1 cellular context compared by ENCODE assay signal in genomic region chr6:52724406-52725121, GRCh38.
TF ChIP-seq lines count a peak whose summit lies in the region.

No MANE protein-coding gene starts in this region.

TF ChIP-seq in HepG2, 621 proteins besides CTCF, POLR2A, EP300 and RAD21 (continued from another document and continues in another):
- peak; percentile 57 for TF ChIP-seq ELF3 (CRISPR knock-in tag; IDR thresholded peaks at IDR 0.05)
- TF ChIP-seq ZKSCAN1 (IDR thresholded peaks at IDR 0.05; ENCODE audit: low read length), result 0 out of 2 replicates have a peak, but pooled peaks have one; percentile 63
- no peak for TF ChIP-seq ATRX (CRISPR knock-in tag; IDR thresholded peaks at IDR 0.05; ENCODE audit: borderline replicate concordance)
- TF ChIP-seq TRIM24 (CRISPR knock-in tag; IDR thresholded peaks at IDR 0.05), result no peak
- TF ChIP-seq, protein P1, sequence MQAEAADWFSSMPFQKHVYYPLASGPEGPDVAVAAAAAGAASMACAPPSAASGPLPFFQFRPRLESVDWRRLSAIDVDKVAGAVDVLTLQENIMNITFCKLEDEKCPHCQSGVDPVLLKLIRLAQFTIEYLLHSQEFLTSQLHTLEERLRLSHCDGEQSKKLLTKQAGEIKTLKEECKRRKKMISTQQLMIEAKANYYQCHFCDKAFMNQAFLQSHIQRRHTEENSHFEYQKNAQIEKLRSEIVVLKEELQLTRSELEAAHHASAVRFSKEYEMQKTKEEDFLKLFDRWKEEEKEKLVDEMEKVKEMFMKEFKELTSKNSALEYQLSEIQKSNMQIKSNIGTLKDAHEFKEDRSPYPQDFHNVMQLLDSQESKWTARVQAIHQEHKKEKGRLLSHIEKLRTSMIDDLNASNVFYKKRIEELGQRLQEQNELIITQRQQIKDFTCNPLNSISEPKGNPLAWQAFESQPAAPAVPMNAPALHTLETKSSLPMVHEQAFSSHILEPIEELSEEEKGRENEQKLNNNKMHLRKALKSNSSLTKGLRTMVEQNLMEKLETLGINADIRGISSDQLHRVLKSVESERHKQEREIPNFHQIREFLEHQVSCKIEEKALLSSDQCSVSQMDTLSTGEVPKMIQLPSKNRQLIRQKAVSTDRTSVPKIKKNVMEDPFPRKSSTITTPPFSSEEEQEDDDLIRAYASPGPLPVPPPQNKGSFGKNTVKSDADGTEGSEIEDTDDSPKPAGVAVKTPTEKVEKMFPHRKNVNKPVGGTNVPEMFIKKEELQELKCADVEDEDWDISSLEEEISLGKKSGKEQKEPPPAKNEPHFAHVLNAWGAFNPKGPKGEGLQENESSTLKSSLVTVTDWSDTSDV (CRISPR knock-in tag; IDR thresholded peaks at IDR 0.05), result no peak
- no peak for TF ChIP-seq REXO4 (CRISPR knock-in tag; IDR thresholded peaks at IDR 0.05; ENCODE audit: borderline replicate concordance)
- TF ChIP-seq NR2C2 (CRISPR knock-in tag; IDR thresholded peaks at IDR 0.05; ENCODE audit: borderline replicate concordance), result peak; percentile 47
- 0 out of 2 replicates have a peak, but pooled peaks have one; percentile 51 for TF ChIP-seq TARDBP (CRISPR knock-in tag; IDR thresholded peaks at IDR 0.05)
- no peak for TF ChIP-seq MATR3 (CRISPR knock-in tag; IDR thresholded peaks at IDR 0.05)
- 0 out of 2 replicates have a peak, but pooled peaks have one; percentile 46 for TF ChIP-seq NFKBIZ (CRISPR knock-in tag; IDR thresholded peaks at IDR 0.05)
- TF ChIP-seq, protein P2, sequence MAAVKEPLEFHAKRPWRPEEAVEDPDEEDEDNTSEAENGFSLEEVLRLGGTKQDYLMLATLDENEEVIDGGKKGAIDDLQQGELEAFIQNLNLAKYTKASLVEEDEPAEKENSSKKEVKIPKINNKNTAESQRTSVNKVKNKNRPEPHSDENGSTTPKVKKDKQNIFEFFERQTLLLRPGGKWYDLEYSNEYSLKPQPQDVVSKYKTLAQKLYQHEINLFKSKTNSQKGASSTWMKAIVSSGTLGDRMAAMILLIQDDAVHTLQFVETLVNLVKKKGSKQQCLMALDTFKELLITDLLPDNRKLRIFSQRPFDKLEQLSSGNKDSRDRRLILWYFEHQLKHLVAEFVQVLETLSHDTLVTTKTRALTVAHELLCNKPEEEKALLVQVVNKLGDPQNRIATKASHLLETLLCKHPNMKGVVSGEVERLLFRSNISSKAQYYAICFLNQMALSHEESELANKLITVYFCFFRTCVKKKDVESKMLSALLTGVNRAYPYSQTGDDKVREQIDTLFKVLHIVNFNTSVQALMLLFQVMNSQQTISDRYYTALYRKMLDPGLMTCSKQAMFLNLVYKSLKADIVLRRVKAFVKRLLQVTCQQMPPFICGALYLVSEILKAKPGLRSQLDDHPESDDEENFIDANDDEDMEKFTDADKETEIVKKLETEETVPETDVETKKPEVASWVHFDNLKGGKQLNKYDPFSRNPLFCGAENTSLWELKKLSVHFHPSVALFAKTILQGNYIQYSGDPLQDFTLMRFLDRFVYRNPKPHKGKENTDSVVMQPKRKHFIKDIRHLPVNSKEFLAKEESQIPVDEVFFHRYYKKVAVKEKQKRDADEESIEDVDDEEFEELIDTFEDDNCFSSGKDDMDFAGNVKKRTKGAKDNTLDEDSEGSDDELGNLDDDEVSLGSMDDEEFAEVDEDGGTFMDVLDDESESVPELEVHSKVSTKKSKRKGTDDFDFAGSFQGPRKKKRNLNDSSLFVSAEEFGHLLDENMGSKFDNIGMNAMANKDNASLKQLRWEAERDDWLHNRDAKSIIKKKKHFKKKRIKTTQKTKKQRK (IDR thresholded peaks at IDR 0.05; ENCODE audit: low read length), result no peak
- TF ChIP-seq KDM2A (CRISPR knock-in tag; IDR thresholded peaks at IDR 0.05; ENCODE audit: borderline replicate concordance, low read depth), result peak; percentile 47; the same call in 1 of the 2 replicates
- TF ChIP-seq, protein P3, sequence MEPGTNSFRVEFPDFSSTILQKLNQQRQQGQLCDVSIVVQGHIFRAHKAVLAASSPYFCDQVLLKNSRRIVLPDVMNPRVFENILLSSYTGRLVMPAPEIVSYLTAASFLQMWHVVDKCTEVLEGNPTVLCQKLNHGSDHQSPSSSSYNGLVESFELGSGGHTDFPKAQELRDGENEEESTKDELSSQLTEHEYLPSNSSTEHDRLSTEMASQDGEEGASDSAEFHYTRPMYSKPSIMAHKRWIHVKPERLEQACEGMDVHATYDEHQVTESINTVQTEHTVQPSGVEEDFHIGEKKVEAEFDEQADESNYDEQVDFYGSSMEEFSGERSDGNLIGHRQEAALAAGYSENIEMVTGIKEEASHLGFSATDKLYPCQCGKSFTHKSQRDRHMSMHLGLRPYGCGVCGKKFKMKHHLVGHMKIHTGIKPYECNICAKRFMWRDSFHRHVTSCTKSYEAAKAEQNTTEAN (CRISPR knock-in tag; conservative IDR thresholded peaks at IDR 0.05), result no peak
- peak; percentile 53; the same call in 1 of the 2 replicates for TF ChIP-seq ZNF792 (CRISPR knock-in tag; IDR thresholded peaks at IDR 0.05)
- TF ChIP-seq, protein P4, sequence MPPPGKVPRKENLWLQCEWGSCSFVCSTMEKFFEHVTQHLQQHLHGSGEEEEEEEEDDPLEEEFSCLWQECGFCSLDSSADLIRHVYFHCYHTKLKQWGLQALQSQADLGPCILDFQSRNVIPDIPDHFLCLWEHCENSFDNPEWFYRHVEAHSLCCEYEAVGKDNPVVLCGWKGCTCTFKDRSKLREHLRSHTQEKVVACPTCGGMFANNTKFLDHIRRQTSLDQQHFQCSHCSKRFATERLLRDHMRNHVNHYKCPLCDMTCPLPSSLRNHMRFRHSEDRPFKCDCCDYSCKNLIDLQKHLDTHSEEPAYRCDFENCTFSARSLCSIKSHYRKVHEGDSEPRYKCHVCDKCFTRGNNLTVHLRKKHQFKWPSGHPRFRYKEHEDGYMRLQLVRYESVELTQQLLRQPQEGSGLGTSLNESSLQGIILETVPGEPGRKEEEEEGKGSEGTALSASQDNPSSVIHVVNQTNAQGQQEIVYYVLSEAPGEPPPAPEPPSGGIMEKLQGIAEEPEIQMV (CRISPR knock-in tag; IDR thresholded peaks at IDR 0.05; ENCODE audit: low read depth), result no peak
- TF ChIP-seq ZNF354B (CRISPR knock-in tag; IDR thresholded peaks at IDR 0.05), result no peak
- no peak for TF ChIP-seq ZNF460 (CRISPR knock-in tag; IDR thresholded peaks at IDR 0.05; ENCODE audit: borderline replicate concordance)
- TF ChIP-seq ZKSCAN8 (CRISPR knock-in tag; IDR thresholded peaks at IDR 0.05; ENCODE audit: borderline replicate concordance), result no peak
- no peak for TF ChIP-seq DMAP1 (CRISPR knock-in tag; IDR thresholded peaks at IDR 0.05)
- TF ChIP-seq ZNF496 (CRISPR knock-in tag; IDR thresholded peaks at IDR 0.05; ENCODE audit: insufficient replicate concordance), result no peak
- TF ChIP-seq SMYD3 (CRISPR knock-in tag; IDR thresholded peaks at IDR 0.05), result no peak
- no peak for TF ChIP-seq ZBTB49 (CRISPR knock-in tag; IDR thresholded peaks at IDR 0.05; ENCODE audit: borderline replicate concordance)
- TF ChIP-seq, protein P5, sequence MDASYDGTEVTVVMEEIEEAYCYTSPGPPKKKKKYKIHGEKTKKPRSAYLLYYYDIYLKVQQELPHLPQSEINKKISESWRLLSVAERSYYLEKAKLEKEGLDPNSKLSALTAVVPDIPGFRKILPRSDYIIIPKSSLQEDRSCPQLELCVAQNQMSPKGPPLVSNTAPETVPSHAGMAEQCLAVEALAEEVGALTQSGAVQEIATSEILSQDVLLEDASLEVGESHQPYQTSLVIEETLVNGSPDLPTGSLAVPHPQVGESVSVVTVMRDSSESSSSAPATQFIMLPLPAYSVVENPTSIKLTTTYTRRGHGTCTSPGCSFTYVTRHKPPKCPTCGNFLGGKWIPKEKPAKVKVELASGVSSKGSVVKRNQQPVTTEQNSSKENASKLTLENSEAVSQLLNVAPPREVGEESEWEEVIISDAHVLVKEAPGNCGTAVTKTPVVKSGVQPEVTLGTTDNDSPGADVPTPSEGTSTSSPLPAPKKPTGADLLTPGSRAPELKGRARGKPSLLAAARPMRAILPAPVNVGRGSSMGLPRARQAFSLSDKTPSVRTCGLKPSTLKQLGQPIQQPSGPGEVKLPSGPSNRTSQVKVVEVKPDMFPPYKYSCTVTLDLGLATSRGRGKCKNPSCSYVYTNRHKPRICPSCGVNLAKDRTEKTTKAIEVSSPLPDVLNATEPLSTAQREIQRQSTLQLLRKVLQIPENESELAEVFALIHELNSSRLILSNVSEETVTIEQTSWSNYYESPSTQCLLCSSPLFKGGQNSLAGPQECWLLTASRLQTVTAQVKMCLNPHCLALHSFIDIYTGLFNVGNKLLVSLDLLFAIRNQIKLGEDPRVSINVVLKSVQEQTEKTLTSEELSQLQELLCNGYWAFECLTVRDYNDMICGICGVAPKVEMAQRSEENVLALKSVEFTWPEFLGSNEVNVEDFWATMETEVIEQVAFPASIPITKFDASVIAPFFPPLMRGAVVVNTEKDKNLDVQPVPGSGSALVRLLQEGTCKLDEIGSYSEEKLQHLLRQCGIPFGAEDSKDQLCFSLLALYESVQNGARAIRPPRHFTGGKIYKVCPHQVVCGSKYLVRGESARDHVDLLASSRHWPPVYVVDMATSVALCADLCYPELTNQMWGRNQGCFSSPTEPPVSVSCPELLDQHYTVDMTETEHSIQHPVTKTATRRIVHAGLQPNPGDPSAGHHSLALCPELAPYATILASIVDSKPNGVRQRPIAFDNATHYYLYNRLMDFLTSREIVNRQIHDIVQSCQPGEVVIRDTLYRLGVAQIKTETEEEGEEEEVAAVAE (CRISPR knock-in tag; IDR thresholded peaks at IDR 0.05; ENCODE audit: borderline replicate concordance), result 0 out of 2 replicates have a peak, but pooled peaks have one; percentile 23
- TF ChIP-seq HOXD1 (CRISPR knock-in tag; IDR thresholded peaks at IDR 0.05), result no peak
- TF ChIP-seq, protein P6, sequence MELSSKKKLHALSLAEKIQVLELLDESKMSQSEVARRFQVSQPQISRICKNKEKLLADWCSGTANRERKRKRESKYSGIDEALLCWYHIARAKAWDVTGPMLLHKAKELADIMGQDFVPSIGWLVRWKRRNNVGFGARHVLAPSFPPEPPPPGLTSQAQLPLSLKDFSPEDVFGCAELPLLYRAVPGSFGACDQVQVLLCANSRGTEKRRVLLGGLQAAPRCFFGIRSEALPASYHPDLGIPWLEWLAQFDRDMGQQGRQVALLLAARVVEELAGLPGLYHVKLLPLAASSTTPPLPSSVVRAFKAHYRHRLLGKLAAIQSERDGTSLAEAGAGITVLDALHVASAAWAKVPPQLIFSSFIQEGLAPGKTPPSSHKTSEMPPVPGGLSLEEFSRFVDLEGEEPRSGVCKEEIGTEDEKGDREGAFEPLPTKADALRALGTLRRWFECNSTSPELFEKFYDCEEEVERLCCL (CRISPR knock-in tag; IDR thresholded peaks at IDR 0.05; ENCODE audit: borderline replicate concordance), result no peak
- TF ChIP-seq ZNF547 (CRISPR knock-in tag; IDR thresholded peaks at IDR 0.05), result no peak
- peak; percentile 72 for TF ChIP-seq IKZF5 (CRISPR knock-in tag; IDR thresholded peaks at IDR 0.05)
- TF ChIP-seq ZNF883 (CRISPR knock-in tag; IDR thresholded peaks at IDR 0.05; ENCODE audit: not compliant biosample characterization), result peak; percentile 74
- TF ChIP-seq, protein P7, sequence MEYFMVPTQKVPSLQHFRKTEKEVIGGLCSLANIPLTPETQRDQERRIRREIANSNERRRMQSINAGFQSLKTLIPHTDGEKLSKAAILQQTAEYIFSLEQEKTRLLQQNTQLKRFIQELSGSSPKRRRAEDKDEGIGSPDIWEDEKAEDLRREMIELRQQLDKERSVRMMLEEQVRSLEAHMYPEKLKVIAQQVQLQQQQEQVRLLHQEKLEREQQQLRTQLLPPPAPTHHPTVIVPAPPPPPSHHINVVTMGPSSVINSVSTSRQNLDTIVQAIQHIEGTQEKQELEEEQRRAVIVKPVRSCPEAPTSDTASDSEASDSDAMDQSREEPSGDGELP (IDR thresholded peaks at IDR 0.05; ENCODE audit: borderline replicate concordance, low read depth), result no peak
- no peak for TF ChIP-seq ZNF552 (CRISPR knock-in tag; IDR thresholded peaks at IDR 0.05; ENCODE audit: borderline replicate concordance)
- no peak for TF ChIP-seq ZBTB21 (CRISPR knock-in tag; IDR thresholded peaks at IDR 0.05)
- no peak for TF ChIP-seq ZNF564 (CRISPR knock-in tag; IDR thresholded peaks at IDR 0.05)
- no peak for TF ChIP-seq ZEB1 (IDR thresholded peaks at IDR 0.05; ENCODE audit: insufficient replicate concordance, low read depth)
- TF ChIP-seq NBN (conservative IDR thresholded peaks at IDR 0.05), result no peak
- TF ChIP-seq BORCS8-MEF2B (CRISPR knock-in tag; IDR thresholded peaks at IDR 0.05), result peak; percentile 65; the same call in 1 of the 2 replicates
- TF ChIP-seq ELF4 (CRISPR knock-in tag; IDR thresholded peaks at IDR 0.05; ENCODE audit: borderline replicate concordance), result no peak
- no peak for TF ChIP-seq GLI4 (CRISPR knock-in tag; IDR thresholded peaks at IDR 0.05; ENCODE audit: borderline replicate concordance)
- peak; percentile 96 for TF ChIP-seq CEBPG (CRISPR knock-in tag; IDR thresholded peaks at IDR 0.05)
- no peak for TF ChIP-seq GZF1 (CRISPR knock-in tag; IDR thresholded peaks at IDR 0.05)
- TF ChIP-seq RBM39 (IDR thresholded peaks at IDR 0.05; ENCODE audit: low read depth, low read length, poor library complexity, severe bottlenecking), result no peak
- no peak for TF ChIP-seq ZNF660 (CRISPR knock-in tag; IDR thresholded peaks at IDR 0.05; ENCODE audit: borderline replicate concordance, low read depth)
- TF ChIP-seq NKX3-1 (CRISPR knock-in tag; IDR thresholded peaks at IDR 0.05), result 0 out of 2 replicates have a peak, but pooled peaks have one; percentile 39
- no peak for TF ChIP-seq MAFF (IDR thresholded peaks at IDR 0.05; ENCODE audit: low read depth, low read length)
- peak; percentile 96 for TF ChIP-seq CEBPB (IDR thresholded peaks at IDR 0.05; ENCODE audit: borderline replicate concordance, low read depth, low read length)
- TF ChIP-seq EZH2 (conservative IDR thresholded peaks at IDR 0.05; ENCODE audit: low read depth, low read length), result no peak
- no peak for TF ChIP-seq ZNF296 (CRISPR knock-in tag; conservative IDR thresholded peaks at IDR 0.05)
- TF ChIP-seq ATAD3A (CRISPR knock-in tag; IDR thresholded peaks at IDR 0.05), result no peak
- no peak for TF ChIP-seq XBP1 (CRISPR knock-in tag; IDR thresholded peaks at IDR 0.05)
